ENCODE assay signal across 1 cellular context in the genomic region with DNA sequence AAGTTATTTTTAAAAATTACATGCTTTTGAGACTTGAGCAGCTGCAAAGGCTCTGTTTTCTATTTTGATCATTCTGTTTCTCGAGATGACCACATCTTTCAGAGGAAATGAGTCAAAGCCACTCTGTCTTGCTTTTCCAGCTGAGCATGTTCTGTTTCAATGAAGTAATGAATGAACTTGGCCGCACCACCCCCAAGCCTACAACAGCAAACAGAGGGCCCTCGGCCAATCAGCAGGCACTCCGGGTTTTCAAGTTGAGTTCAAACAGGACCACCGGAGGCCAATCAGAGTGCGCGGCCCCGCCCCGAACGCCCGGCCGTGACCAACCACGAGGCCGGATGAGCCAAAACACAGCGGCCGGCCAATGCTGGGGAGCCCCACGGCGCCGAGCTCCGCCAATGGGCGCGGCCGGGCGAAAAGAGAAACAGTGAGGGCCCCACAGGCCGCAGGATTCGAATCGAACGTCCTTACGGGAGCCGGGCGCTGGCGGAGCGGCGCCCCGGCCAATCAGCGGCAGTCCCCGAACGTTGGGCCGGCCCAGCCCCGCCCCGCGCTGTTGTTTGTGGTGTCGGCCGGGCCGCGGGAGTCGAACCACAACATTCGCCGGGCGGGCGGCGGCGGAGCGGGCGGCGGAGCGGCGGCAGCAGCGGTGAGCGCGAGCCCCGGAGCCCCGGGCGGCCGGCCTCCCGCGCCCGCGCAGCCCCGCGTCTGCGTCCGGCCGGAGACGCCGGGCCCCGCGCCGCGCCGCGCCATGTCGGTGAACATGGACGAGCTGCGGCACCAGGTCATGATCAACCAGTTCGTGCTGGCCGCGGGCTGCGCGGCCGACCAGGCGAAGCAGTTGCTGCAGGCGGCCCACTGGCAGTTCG.
TF ChIP-seq lines count a peak whose summit lies in the region.

A gene (plus strand): TSS at position 594 of the 869 bp plus-strand sequence. CDS start 158 bp downstream, at position 752.

TF ChIP-seq in GM12878, 131 proteins besides CTCF, POLR2A, EP300 and RAD21 (continued from another document and continues in another):
- TF ChIP-seq, protein P1, sequence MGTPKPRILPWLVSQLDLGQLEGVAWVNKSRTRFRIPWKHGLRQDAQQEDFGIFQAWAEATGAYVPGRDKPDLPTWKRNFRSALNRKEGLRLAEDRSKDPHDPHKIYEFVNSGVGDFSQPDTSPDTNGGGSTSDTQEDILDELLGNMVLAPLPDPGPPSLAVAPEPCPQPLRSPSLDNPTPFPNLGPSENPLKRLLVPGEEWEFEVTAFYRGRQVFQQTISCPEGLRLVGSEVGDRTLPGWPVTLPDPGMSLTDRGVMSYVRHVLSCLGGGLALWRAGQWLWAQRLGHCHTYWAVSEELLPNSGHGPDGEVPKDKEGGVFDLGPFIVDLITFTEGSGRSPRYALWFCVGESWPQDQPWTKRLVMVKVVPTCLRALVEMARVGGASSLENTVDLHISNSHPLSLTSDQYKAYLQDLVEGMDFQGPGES (IDR thresholded peaks at IDR 0.05): peak; percentile 95
- TF ChIP-seq ZNF217 (IDR thresholded peaks at IDR 0.05): no peak
- TF ChIP-seq CBFB (IDR thresholded peaks at IDR 0.05; ENCODE audit: low read depth): peak; percentile 56; the same call in 1 of the 2 replicates
- TF ChIP-seq, protein P2, sequence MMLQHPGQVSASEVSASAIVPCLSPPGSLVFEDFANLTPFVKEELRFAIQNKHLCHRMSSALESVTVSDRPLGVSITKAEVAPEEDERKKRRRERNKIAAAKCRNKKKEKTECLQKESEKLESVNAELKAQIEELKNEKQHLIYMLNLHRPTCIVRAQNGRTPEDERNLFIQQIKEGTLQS (IDR thresholded peaks at IDR 0.05; ENCODE audit: borderline replicate concordance, extremely low read depth, low read depth, low read length): 0 out of 2 replicates have a peak, but pooled peaks have one; percentile 14
- 0 out of 2 replicates have a peak, but pooled peaks have one; percentile 13 for TF ChIP-seq ZNF207 (IDR thresholded peaks at IDR 0.05; ENCODE audit: borderline replicate concordance)
- peak; percentile 90 for TF ChIP-seq MEF2B (IDR thresholded peaks at IDR 0.05; ENCODE audit: partially characterized antibody, poor library complexity, severe bottlenecking)
- TF ChIP-seq TCF3 (IDR thresholded peaks at IDR 0.05; ENCODE audit: borderline replicate concordance, insufficient read depth, low read depth, low read length): peak; percentile 96
- no peak for TF ChIP-seq SUPT20H (IDR thresholded peaks at IDR 0.05; ENCODE audit: borderline replicate concordance, control insufficient read depth, low read depth, low read length)
- no peak for TF ChIP-seq RELA (IDR thresholded peaks at IDR 0.05; ENCODE audit: borderline replicate concordance, partially characterized antibody)
- no peak for TF ChIP-seq EGR1 (IDR thresholded peaks at IDR 0.05; ENCODE audit: borderline replicate concordance in 1 of 2, low read depth in 2 of 2, low read length in 2 of 2)
- peak; percentile 76 for TF ChIP-seq TCF7 (IDR thresholded peaks at IDR 0.05; ENCODE audit: borderline replicate concordance)
- no peak; the same call in 1 of the 2 replicates for TF ChIP-seq GATAD2B (conservative IDR thresholded peaks at IDR 0.05; ENCODE audit: low read depth)
- TF ChIP-seq, protein P3, sequence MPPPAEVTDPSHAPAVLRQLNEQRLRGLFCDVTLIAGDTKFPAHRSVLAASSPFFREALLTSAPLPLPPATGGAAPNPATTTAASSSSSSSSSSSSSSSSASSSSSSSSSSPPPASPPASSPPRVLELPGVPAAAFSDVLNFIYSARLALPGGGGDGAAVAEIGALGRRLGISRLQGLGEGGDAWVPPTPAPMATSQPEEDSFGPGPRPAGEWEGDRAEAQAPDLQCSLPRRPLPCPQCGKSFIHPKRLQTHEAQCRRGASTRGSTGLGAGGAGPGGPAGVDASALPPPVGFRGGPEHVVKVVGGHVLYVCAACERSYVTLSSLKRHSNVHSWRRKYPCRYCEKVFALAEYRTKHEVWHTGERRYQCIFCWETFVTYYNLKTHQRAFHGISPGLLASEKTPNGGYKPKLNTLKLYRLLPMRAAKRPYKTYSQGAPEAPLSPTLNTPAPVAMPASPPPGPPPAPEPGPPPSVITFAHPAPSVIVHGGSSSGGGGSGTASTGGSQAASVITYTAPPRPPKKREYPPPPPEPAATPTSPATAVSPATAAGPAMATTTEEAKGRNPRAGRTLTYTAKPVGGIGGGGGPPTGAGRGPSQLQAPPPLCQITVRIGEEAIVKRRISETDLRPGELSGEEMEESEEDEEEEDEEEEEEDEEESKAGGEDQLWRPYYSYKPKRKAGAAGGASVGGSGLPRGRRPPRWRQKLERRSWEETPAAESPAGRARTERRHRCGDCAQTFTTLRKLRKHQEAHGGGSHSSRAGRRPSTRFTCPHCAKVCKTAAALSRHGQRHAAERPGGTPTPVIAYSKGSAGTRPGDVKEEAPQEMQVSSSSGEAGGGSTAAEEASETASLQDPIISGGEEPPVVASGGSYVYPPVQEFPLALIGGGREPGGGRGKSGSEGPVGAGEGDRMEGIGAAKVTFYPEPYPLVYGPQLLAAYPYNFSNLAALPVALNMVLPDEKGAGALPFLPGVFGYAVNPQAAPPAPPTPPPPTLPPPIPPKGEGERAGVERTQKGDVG (CRISPR knock-in tag; IDR thresholded peaks at IDR 0.05): no peak
- no peak; the same call in 1 of the 2 replicates for TF ChIP-seq SREBF2 (IDR thresholded peaks at IDR 0.05; ENCODE audit: low read length)
- TF ChIP-seq ZNF274 (IDR thresholded peaks at IDR 0.05; ENCODE audit: insufficient read depth, insufficient read length): no peak
- TF ChIP-seq ETV6 (conservative IDR thresholded peaks at IDR 0.05 in 1 of 2, IDR thresholded peaks at IDR 0.05 in 1 of 2; ENCODE audit: borderline replicate concordance in 1 of 2, low read depth in 1 of 2): peak in 1 of 2 experiments; percentile 88; a peak in 2 of 4 replicates
- TF ChIP-seq, protein P4, sequence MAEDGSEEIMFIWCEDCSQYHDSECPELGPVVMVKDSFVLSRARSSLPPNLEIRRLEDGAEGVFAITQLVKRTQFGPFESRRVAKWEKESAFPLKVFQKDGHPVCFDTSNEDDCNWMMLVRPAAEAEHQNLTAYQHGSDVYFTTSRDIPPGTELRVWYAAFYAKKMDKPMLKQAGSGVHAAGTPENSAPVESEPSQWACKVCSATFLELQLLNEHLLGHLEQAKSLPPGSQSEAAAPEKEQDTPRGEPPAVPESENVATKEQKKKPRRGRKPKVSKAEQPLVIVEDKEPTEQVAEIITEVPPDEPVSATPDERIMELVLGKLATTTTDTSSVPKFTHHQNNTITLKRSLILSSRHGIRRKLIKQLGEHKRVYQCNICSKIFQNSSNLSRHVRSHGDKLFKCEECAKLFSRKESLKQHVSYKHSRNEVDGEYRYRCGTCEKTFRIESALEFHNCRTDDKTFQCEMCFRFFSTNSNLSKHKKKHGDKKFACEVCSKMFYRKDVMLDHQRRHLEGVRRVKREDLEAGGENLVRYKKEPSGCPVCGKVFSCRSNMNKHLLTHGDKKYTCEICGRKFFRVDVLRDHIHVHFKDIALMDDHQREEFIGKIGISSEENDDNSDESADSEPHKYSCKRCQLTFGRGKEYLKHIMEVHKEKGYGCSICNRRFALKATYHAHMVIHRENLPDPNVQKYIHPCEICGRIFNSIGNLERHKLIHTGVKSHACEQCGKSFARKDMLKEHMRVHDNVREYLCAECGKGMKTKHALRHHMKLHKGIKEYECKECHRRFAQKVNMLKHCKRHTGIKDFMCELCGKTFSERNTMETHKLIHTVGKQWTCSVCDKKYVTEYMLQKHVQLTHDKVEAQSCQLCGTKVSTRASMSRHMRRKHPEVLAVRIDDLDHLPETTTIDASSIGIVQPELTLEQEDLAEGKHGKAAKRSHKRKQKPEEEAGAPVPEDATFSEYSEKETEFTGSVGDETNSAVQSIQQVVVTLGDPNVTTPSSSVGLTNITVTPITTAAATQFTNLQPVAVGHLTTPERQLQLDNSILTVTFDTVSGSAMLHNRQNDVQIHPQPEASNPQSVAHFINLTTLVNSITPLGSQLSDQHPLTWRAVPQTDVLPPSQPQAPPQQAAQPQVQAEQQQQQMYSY (CRISPR knock-in tag; IDR thresholded peaks at IDR 0.05): no peak
- TF ChIP-seq, protein P5, sequence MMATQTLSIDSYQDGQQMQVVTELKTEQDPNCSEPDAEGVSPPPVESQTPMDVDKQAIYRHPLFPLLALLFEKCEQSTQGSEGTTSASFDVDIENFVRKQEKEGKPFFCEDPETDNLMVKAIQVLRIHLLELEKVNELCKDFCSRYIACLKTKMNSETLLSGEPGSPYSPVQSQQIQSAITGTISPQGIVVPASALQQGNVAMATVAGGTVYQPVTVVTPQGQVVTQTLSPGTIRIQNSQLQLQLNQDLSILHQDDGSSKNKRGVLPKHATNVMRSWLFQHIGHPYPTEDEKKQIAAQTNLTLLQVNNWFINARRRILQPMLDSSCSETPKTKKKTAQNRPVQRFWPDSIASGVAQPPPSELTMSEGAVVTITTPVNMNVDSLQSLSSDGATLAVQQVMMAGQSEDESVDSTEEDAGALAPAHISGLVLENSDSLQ (IDR thresholded peaks at IDR 0.05): peak; percentile 75
- TF ChIP-seq, protein P6, sequence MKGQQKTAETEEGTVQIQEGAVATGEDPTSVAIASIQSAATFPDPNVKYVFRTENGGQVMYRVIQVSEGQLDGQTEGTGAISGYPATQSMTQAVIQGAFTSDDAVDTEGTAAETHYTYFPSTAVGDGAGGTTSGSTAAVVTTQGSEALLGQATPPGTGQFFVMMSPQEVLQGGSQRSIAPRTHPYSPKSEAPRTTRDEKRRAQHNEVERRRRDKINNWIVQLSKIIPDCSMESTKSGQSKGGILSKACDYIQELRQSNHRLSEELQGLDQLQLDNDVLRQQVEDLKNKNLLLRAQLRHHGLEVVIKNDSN (IDR thresholded peaks at IDR 0.05; ENCODE audit: borderline replicate concordance, extremely low read length, insufficient read depth, low read depth, low read length): no peak
- peak; percentile 43; the same call in 1 of the 2 replicates for TF ChIP-seq SREBF1 (IDR thresholded peaks at IDR 0.05; ENCODE audit: low read length)
- peak; percentile 74 for TF ChIP-seq FOXK2 (IDR thresholded peaks at IDR 0.05)
- TF ChIP-seq, protein P7, sequence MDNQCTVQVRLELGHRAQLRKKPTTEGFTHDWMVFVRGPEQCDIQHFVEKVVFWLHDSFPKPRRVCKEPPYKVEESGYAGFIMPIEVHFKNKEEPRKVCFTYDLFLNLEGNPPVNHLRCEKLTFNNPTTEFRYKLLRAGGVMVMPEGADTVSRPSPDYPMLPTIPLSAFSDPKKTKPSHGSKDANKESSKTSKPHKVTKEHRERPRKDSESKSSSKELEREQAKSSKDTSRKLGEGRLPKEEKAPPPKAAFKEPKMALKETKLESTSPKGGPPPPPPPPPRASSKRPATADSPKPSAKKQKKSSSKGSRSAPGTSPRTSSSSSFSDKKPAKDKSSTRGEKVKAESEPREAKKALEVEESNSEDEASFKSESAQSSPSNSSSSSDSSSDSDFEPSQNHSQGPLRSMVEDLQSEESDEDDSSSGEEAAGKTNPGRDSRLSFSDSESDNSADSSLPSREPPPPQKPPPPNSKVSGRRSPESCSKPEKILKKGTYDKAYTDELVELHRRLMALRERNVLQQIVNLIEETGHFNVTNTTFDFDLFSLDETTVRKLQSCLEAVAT (IDR thresholded peaks at IDR 0.05): peak; percentile 83
- TF ChIP-seq BACH1 (IDR thresholded peaks at IDR 0.05; ENCODE audit: borderline replicate concordance): peak; percentile 83
- TF ChIP-seq, protein P8, sequence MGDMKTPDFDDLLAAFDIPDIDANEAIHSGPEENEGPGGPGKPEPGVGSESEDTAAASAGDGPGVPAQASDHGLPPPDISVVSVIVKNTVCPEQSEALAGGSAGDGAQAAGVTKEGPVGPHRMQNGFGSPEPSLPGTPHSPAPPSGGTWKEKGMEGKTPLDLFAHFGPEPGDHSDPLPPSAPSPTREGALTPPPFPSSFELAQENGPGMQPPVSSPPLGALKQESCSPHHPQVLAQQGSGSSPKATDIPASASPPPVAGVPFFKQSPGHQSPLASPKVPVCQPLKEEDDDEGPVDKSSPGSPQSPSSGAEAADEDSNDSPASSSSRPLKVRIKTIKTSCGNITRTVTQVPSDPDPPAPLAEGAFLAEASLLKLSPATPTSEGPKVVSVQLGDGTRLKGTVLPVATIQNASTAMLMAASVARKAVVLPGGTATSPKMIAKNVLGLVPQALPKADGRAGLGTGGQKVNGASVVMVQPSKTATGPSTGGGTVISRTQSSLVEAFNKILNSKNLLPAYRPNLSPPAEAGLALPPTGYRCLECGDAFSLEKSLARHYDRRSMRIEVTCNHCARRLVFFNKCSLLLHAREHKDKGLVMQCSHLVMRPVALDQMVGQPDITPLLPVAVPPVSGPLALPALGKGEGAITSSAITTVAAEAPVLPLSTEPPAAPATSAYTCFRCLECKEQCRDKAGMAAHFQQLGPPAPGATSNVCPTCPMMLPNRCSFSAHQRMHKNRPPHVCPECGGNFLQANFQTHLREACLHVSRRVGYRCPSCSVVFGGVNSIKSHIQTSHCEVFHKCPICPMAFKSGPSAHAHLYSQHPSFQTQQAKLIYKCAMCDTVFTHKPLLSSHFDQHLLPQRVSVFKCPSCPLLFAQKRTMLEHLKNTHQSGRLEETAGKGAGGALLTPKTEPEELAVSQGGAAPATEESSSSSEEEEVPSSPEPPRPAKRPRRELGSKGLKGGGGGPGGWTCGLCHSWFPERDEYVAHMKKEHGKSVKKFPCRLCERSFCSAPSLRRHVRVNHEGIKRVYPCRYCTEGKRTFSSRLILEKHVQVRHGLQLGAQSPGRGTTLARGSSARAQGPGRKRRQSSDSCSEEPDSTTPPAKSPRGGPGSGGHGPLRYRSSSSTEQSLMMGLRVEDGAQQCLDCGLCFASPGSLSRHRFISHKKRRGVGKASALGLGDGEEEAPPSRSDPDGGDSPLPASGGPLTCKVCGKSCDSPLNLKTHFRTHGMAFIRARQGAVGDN (IDR thresholded peaks at IDR 0.05): no peak
- TF ChIP-seq SIN3A (IDR thresholded peaks at IDR 0.05; ENCODE audit: low read depth, low read length): peak; percentile 70; the same call in 1 of the 2 replicates
- no peak for TF ChIP-seq EZH2 (IDR thresholded peaks at IDR 0.05; ENCODE audit: borderline replicate concordance, control insufficient read depth, low read depth, low read length)
- peak; percentile 51; the same call in 1 of the 2 replicates for TF ChIP-seq RCOR1 (conservative IDR thresholded peaks at IDR 0.05; ENCODE audit: low read depth, low read length)
- TF ChIP-seq, protein P9, sequence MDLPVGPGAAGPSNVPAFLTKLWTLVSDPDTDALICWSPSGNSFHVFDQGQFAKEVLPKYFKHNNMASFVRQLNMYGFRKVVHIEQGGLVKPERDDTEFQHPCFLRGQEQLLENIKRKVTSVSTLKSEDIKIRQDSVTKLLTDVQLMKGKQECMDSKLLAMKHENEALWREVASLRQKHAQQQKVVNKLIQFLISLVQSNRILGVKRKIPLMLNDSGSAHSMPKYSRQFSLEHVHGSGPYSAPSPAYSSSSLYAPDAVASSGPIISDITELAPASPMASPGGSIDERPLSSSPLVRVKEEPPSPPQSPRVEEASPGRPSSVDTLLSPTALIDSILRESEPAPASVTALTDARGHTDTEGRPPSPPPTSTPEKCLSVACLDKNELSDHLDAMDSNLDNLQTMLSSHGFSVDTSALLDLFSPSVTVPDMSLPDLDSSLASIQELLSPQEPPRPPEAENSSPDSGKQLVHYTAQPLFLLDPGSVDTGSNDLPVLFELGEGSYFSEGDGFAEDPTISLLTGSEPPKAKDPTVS (IDR thresholded peaks at IDR 0.05; ENCODE audit: low read depth, low read length): peak; percentile 56; the same call in 1 of the 2 replicates
- no peak for TF ChIP-seq RUNX3 (IDR thresholded peaks at IDR 0.05; ENCODE audit: low read length)
